17 cellular contexts compared by ENCODE assay signal in genomic region chr16:51734220-51734619, GRCh38.
"Had no signal": no experiment of that assay in that cellular context is flagged by ENCODE, and none has a peak within 500 bp of the region (broad histone marks: within the 10 kb centered on the region; RNA-seq: fewer than 3 reads in every experiment).

No MANE protein-coding gene starts in this region.

- ATAC-seq: activated CD8-positive, alpha-beta T cell treated with anti-CD3 and anti-CD28 coated beads for 36 hours; activated naive CD4-positive, alpha-beta T cell treated with anti-CD3 and anti-CD28 coated beads, Interleukin-2, amount 50 U/mL, for 72 hours; left colon; right lobe of liver had no signal

- H3K36me3 Mint-ChIP-seq: activated naive CD4-positive, alpha-beta T cell treated with anti-CD3 and anti-CD28 coated beads, Interleukin-2, amount 50 U/mL, for 72 hours; mesothelial cell of epicardium had no signal

- H3K4me3 Mint-ChIP-seq: activated B cell treated with CpG ODN at 0.5 μM for 24 hours; activated CD8-positive, alpha-beta T cell treated with anti-CD3 and anti-CD28 coated beads for 36 hours; endodermal cell; mesothelial cell of epicardium had no signal

- DNase-seq: activated B cell treated with CpG ODN at 0.5 μM for 24 hours; activated CD4-positive, alpha-beta T cell treated with anti-CD3 and anti-CD28 coated beads for 48 hours; activated CD8-positive, alpha-beta memory T cell treated with anti-CD3 and anti-CD28 coated beads, Interleukin-2, amount 50 U/mL, for 4 hours; activated CD8-positive, alpha-beta T cell treated with anti-CD3 and anti-CD28 coated beads for 36 hours; activated gamma-delta T cell; activated T-cell treated with anti-CD3 and anti-CD28 coated beads, Interleukin-2, amount 50 U/mL, for 48 hours; dorsolateral prefrontal cortex; endodermal cell; erythroblast; left colon; right lobe of liver; stimulated activated CD4-positive, alpha-beta T cell treated with anti-CD3 and anti-CD28 coated beads, Interleukin-4, amount 100 ng/mL, for 4 hours; stimulated activated CD8-positive, alpha-beta memory T cell treated with anti-CD3 and anti-CD28 coated beads, Interleukin-4, amount 100 ng/mL, for 48 hours; stimulated activated naive CD4-positive, alpha-beta T cell treated with Interleukin-2 at 50 U/mL for 16 hours; substantia nigra had no signal

- H3K27me3 Mint-ChIP-seq: activated B cell treated with CpG ODN at 0.5 μM for 24 hours; activated CD8-positive, alpha-beta T cell treated with anti-CD3 and anti-CD28 coated beads for 36 hours had no signal

- H3K27ac Mint-ChIP-seq: activated B cell treated with CpG ODN at 0.5 μM for 24 hours; activated CD8-positive, alpha-beta T cell treated with anti-CD3 and anti-CD28 coated beads for 36 hours; activated naive CD4-positive, alpha-beta T cell treated with anti-CD3 and anti-CD28 coated beads, Interleukin-2, amount 50 U/mL, for 72 hours; endodermal cell; mesothelial cell of epicardium had no signal

- H3K4me1 Mint-ChIP-seq: activated B cell treated with CpG ODN at 0.5 μM for 24 hours, mesothelial cell of epicardium had no signal

- H3K9me3 Mint-ChIP-seq: activated B cell treated with CpG ODN at 0.5 μM for 24 hours; activated CD8-positive, alpha-beta T cell treated with anti-CD3 and anti-CD28 coated beads for 36 hours; endodermal cell; mesothelial cell of epicardium had no signal
